Comparison of ENCODE assay signal across 26 cellular contexts in genomic region chr15:48914717-48915116, GRCh38. TPM values are rescaled to one million over a fixed set of nuclear protein-coding genes. Genes with fewer than 3 reads are reported as not detected.
DNase-seq lines count a peak whose midpoint lies in the region; ATAC-seq, FAIRE-seq and TF ChIP-seq lines count a peak whose summit lies in the region.
"Had no signal": no experiment of that assay in that cellular context is flagged by ENCODE, and none has a peak within 500 bp of the region (broad histone marks: within the 10 kb centered on the region; RNA-seq: fewer than 3 reads in every experiment).

No MANE protein-coding gene starts in this region.

- WGBS in H9 (ENCODE audit: extremely low coverage, insufficient read length, low lambda C conversion rate) = no CpG with 5 or more reads among the region's 3 CpGs
- WGBS in endodermal cell (ENCODE audit: insufficient coverage in 1 of 2, insufficient read length in 1 of 2), 2 experiments = 98 to 100% methylated on average over 1 to 3 of the region's 3 CpGs

- CTCF ChIA-PET in activated CD8-positive, alpha-beta memory T cell treated with anti-CD3 and anti-CD28 coated beads, Interleukin-2, amount 10 ng/mL, durations not matched to agents 7 days and 5 days (lab: Charles Lee) = interaction anchor here (1.3 to 2.0 kb wide), 3 partner anchors 9 to 51 kb away, joined by 3 to 6 read pairs (median 4); no protein-coding TSS in a partner anchor

- DNase-seq in H9 (no peak), NB4 (ENCODE audit: low read depth) (peak; percentile 43), SIG-M5 treated with dmso at 0.1 percent for 504 hours (lab: John Stamatoyannopoulos, UW; ENCODE audit: unreplicated experiment) (peak; percentile 42), endodermal cell (no peak), kidney (no peak), NCI-H187 (lab: John Stamatoyannopoulos, UW) (no peak), immature natural killer cell (no peak)
- DNase-seq in activated CD8-positive, alpha-beta memory T cell treated with anti-CD3 and anti-CD28 coated beads, Interleukin-2, amount 10 ng/mL, durations not matched to agents 7 days and 5 days = no peak
- DNase-seq: activated CD4-positive, alpha-beta T cell treated with anti-CD3 and anti-CD28 coated beads, Interleukin-2, amount 50 U/mL, for 4 hours; activated CD4-positive, CD25-positive, alpha-beta regulatory T cell; activated CD8-positive, alpha-beta memory T cell treated with anti-CD3 and anti-CD28 coated beads, Interleukin-2, amount 50 U/mL, for 4 hours; caudate nucleus; head of caudate nucleus; NCI-H1694 treated with DMSO at 0.1 percent for 48 hours; NCI-H526 treated with DMSO at 0.1 percent for 48 hours; sigmoid colon; stimulated activated naive CD8-positive, alpha-beta T cell treated with anti-CD3 and anti-CD28 coated beads, Interleukin-15, Interleukin-2, amounts not matched to agents 100 U/mL and 50 U/mL, for 24 hours; thyroid gland had no signal

- H3K79me1 ChIP-seq in H9 (ENCODE audit: insufficient read depth, low read depth, low read length, poor library complexity, severe bottlenecking) = no peaks in the 10 kb centered on the region

- H3K4me1 ChIP-seq in H9 (ENCODE audit: insufficient read depth, low read length) (no peaks in the 10 kb centered on the region), endodermal cell (ENCODE audit: control insufficient read depth, insufficient read depth, low read length) (no peaks in the 10 kb centered on the region), kidney (ENCODE audit: control insufficient read depth in 1 of 2, insufficient read depth in 1 of 2, low read depth in 1 of 2, low read length in 2 of 2) (no peaks in the 10 kb centered on the region)
- H3K4me1 ChIP-seq: prostate gland, thyroid gland had no signal

- H3K4me2 ChIP-seq in H9 (ENCODE audit: insufficient read depth, insufficient read length, low read length) = no peak overlapping the region

- no peak overlapping the region for H3K4me3 ChIP-seq in NB4 (ENCODE audit: low read depth, low read length)
- H3K4me3 ChIP-seq in endodermal cell (ENCODE audit: low read length) = no peak overlapping the region
- no peak overlapping the region for H3K4me3 ChIP-seq in kidney (ENCODE audit: low read length in 2 of 2)
- H3K4me3 ChIP-seq: prostate gland, sigmoid colon, SK-N-MC, thyroid gland had no signal

- peak; percentile 29; the same call in 2 of the 3 replicates for TF ChIP-seq CTCF in H9 (conservative IDR thresholded peaks at IDR 0.05)
- peak; percentile 6 for TF ChIP-seq CTCF in NB4 (IDR thresholded peaks at IDR 0.05; ENCODE audit: low read depth, low read length)
- peak; percentile 47 for TF ChIP-seq CTCF in endodermal cell (conservative IDR thresholded peaks at IDR 0.05)
- TF ChIP-seq CTCF in kidney (IDR thresholded peaks at IDR 0.05; ENCODE audit: borderline replicate concordance, extremely low read depth, insufficient read depth) = no peak

- no peak overlapping the region for H3K27ac Mint-ChIP-seq in H9
- H3K27ac Mint-ChIP-seq in endodermal cell = no peak overlapping the region
- no peak overlapping the region for H3K27ac Mint-ChIP-seq in activated CD8-positive, alpha-beta memory T cell treated with anti-CD3 and anti-CD28 coated beads, Interleukin-2, amount 10 ng/mL, durations not matched to agents 7 days and 5 days
- no peak overlapping the region for H3K27ac Mint-ChIP-seq in immature natural killer cell
- H3K27ac Mint-ChIP-seq: activated naive CD4-positive, alpha-beta T cell treated with anti-CD3 and anti-CD28 coated beads, Interleukin-2, amount 50 U/mL, for 72 hours; CD14-positive monocyte; IgD-negative memory B cell; memory B cell had no signal

- H3K4me1 Mint-ChIP-seq in H9 (peaks cover 0 to 7% of the 10 kb centered on the region in 2 experiments; a peak in 1 of 4 replicates), endodermal cell (peaks cover 7% of the 10 kb centered on the region), immature natural killer cell (no peaks in the 10 kb centered on the region)
- H3K4me1 Mint-ChIP-seq in activated CD8-positive, alpha-beta memory T cell treated with anti-CD3 and anti-CD28 coated beads, Interleukin-2, amount 10 ng/mL, durations not matched to agents 7 days and 5 days = no peaks in the 10 kb centered on the region
- H3K4me1 Mint-ChIP-seq: CD14-positive monocyte, memory B cell had no signal

- intact Hi-C loops in kidney (cut with DNase I) = no loop called here

- H4K5ac ChIP-seq in H9 (ENCODE audit: insufficient read length, low read depth, low read length) = no peak overlapping the region

- no peak overlapping the region for H4K8ac ChIP-seq in H9 (replicated peaks; ENCODE audit: insufficient read length, low read depth, low read length)

- H3K79me2 ChIP-seq in H9 (ENCODE audit: insufficient read depth, low read length) = no peaks in the 10 kb centered on the region

- H3K9me3 ChIP-seq in H9 (ENCODE audit: control insufficient read depth, low read depth, low read length) (no peaks in the 10 kb centered on the region), endodermal cell (ENCODE audit: control insufficient read depth, low read length) (no peaks in the 10 kb centered on the region), kidney (ENCODE audit: control insufficient read depth in 1 of 2, low read length in 2 of 2) (no peaks in the 10 kb centered on the region)
- H3K9me3 ChIP-seq: prostate gland, sigmoid colon, thyroid gland had no signal

- H3K27me3 Mint-ChIP-seq in H9 (ENCODE audit: low read depth) = no peaks in the 10 kb centered on the region
- peaks cover 4% of the 10 kb centered on the region for H3K27me3 Mint-ChIP-seq in endodermal cell (ENCODE audit: insufficient read depth)
- H3K27me3 Mint-ChIP-seq in activated CD8-positive, alpha-beta memory T cell treated with anti-CD3 and anti-CD28 coated beads, Interleukin-2, amount 10 ng/mL, durations not matched to agents 7 days and 5 days = peaks cover 45% of the 10 kb centered on the region
- peaks cover 5 to 11% (median 10%) of the 10 kb centered on the region in 3 donors for H3K27me3 Mint-ChIP-seq in immature natural killer cell (ENCODE audit: low read depth in 3 of 3)

- H3K27ac ChIP-seq in H9 (ENCODE audit: insufficient read length, low read depth, low read length) = no peak overlapping the region
- H3K27ac ChIP-seq in endodermal cell (ENCODE audit: low read depth, low read length) = no peak overlapping the region
- H3K27ac ChIP-seq in kidney (ENCODE audit: low read depth in 2 of 2, low read length in 2 of 2) = no peak overlapping the region
- H3K27ac ChIP-seq: prostate gland, sigmoid colon, SK-N-MC, thyroid gland had no signal

- H3K36me3 ChIP-seq in endodermal cell (ENCODE audit: control insufficient read depth, insufficient read depth, low read length) = no peaks in the 10 kb centered on the region
- H3K36me3 ChIP-seq in kidney (ENCODE audit: control insufficient read depth in 1 of 2, insufficient read depth in 2 of 2, low read length in 2 of 2) = no peaks in the 10 kb centered on the region
- H3K36me3 ChIP-seq: prostate gland, sigmoid colon, thyroid gland had no signal

- no peaks in the 10 kb centered on the region for H3K23me2 ChIP-seq in H9 (ENCODE audit: insufficient read length, low read depth, low read length, poor library complexity, severe bottlenecking)

- H2BK120ac ChIP-seq in H9 (ENCODE audit: low read depth, low read length, poor library complexity, severe bottlenecking) = no peak overlapping the region

- H2AFZ ChIP-seq in H9 (ENCODE audit: low read length) = no peak overlapping the region

- H3K9me3 Mint-ChIP-seq in H9 = no peaks in the 10 kb centered on the region
- H3K9me3 Mint-ChIP-seq in endodermal cell = no peaks in the 10 kb centered on the region
- peaks cover 3% of the 10 kb centered on the region for H3K9me3 Mint-ChIP-seq in activated CD8-positive, alpha-beta memory T cell treated with anti-CD3 and anti-CD28 coated beads, Interleukin-2, amount 10 ng/mL, durations not matched to agents 7 days and 5 days (ENCODE audit: low read depth)
- no peaks in the 10 kb centered on the region for H3K9me3 Mint-ChIP-seq in immature natural killer cell
- H3K9me3 Mint-ChIP-seq: memory B cell had no signal

- no peaks in the 10 kb centered on the region for H3K27me3 ChIP-seq in H9 (ENCODE audit: insufficient read depth, low read length)
- no peaks in the 10 kb centered on the region for H3K27me3 ChIP-seq in endodermal cell (ENCODE audit: control insufficient read depth, insufficient read depth, low read length, poor library complexity, severe bottlenecking)
- H3K27me3 ChIP-seq: sigmoid colon, thyroid gland had no signal

- H2BK15ac ChIP-seq in H9 (ENCODE audit: low read depth, low read length) = no peak overlapping the region

- H2BK12ac ChIP-seq in H9 (ENCODE audit: insufficient read length, low read depth, low read length) = no peak overlapping the region

- no peak overlapping the region for H2AK5ac ChIP-seq in H9 (ENCODE audit: insufficient read length, low read length)

- H3K36me3 Mint-ChIP-seq in H9 (ENCODE audit: insufficient read depth in 1 of 3, low read depth in 3 of 3) (no peaks in the 10 kb centered on the region), endodermal cell (ENCODE audit: low read depth) (no peaks in the 10 kb centered on the region), immature natural killer cell (peaks cover 0 to 8% (median 0%) of the 10 kb centered on the region in 3 donors)
- peaks cover 7% of the 10 kb centered on the region for H3K36me3 Mint-ChIP-seq in activated CD8-positive, alpha-beta memory T cell treated with anti-CD3 and anti-CD28 coated beads, Interleukin-2, amount 10 ng/mL, durations not matched to agents 7 days and 5 days
- H3K36me3 Mint-ChIP-seq: CD14-positive monocyte, memory B cell had no signal

- no peak for FAIRE-seq in kidney (lab: Jason Lieb, UNC)
- FAIRE-seq: astrocyte, RCC 7860 had no signal

- H4K20me1 ChIP-seq in H9 (ENCODE audit: control insufficient read depth, insufficient read depth, insufficient read length) = no peaks in the 10 kb centered on the region

- no peak overlapping the region for H2BK20ac ChIP-seq in H9 (ENCODE audit: low read depth, low read length, poor library complexity, severe bottlenecking)

- H4K91ac ChIP-seq in H9 (ENCODE audit: insufficient read length, low read depth, low read length) = no peak overlapping the region

- no peak overlapping the region for H3K23ac ChIP-seq in H9 (ENCODE audit: insufficient read length, low read depth, low read length)

- H3K14ac ChIP-seq in H9 (ENCODE audit: insufficient read depth, low read length) = no peak overlapping the region

- H3K18ac ChIP-seq in H9 (ENCODE audit: insufficient read length, low read depth, low read length) = no peak overlapping the region

- H3T11ph ChIP-seq in H9 (ENCODE audit: low read length) = no peak overlapping the region

- no peak overlapping the region for H3K4me3 Mint-ChIP-seq in H9
- no peak overlapping the region for H3K4me3 Mint-ChIP-seq in endodermal cell
- no peak overlapping the region for H3K4me3 Mint-ChIP-seq in activated CD8-positive, alpha-beta memory T cell treated with anti-CD3 and anti-CD28 coated beads, Interleukin-2, amount 10 ng/mL, durations not matched to agents 7 days and 5 days
- no peak overlapping the region for H3K4me3 Mint-ChIP-seq in immature natural killer cell
- H3K4me3 Mint-ChIP-seq: CD14-positive monocyte, IgD-negative memory B cell, memory B cell had no signal

- no peak for ATAC-seq in activated CD8-positive, alpha-beta memory T cell treated with anti-CD3 and anti-CD28 coated beads, Interleukin-2, amount 10 ng/mL, durations not matched to agents 7 days and 5 days
- ATAC-seq: activated naive CD4-positive, alpha-beta T cell treated with anti-CD3 and anti-CD28 coated beads, Interleukin-2, amount 50 U/mL, for 72 hours; stimulated activated naive CD8-positive, alpha-beta T cell treated with anti-CD3 and anti-CD28 coated beads, Interleukin-15, Interleukin-2, amounts not matched to agents 100 U/mL and 50 U/mL, for 24 hours had no signal

- H2BK5ac ChIP-seq in H9 (ENCODE audit: insufficient read length, low read length) = no peak overlapping the region

- H3K9ac ChIP-seq in H9 (ENCODE audit: extremely low read depth, insufficient read length, low read length) (no peak overlapping the region), endodermal cell (ENCODE audit: extremely low read depth, low read length, poor library complexity, severe bottlenecking) (no peak overlapping the region), kidney (ENCODE audit: low read length in 2 of 2) (no peak overlapping the region)

- no peak for TF ChIP-seq POLR2A in NB4 (IDR thresholded peaks at IDR 0.05; ENCODE audit: extremely low read depth, insufficient read length)

- no peak overlapping the region for H3K56ac ChIP-seq in H9 (ENCODE audit: insufficient read length, low read depth, low read length)

- H3K4ac ChIP-seq in H9 (ENCODE audit: low read depth, low read length) = no peak overlapping the region

RNA-seq across cellular contexts. Expression of gene EID1, which starts 36.8 kb away (rescaled TPM):
- total RNA-seq in H9 (2021) (112 and 113 TPM in 2 replicates), endodermal cell (100 to 1,000 TPM; 108 to 119 TPM), kidney (119 TPM)
- polyA plus RNA-seq in endodermal cell (2013, experiment 1 of 2) = 238 TPM
- 221 TPM for polyA plus RNA-seq in endodermal cell (2013, experiment 2 of 2)
- 100 to 1,000 TPM; 100 to 133 TPM for total RNA-seq in activated CD8-positive, alpha-beta memory T cell treated with anti-CD3 and anti-CD28 coated beads, Interleukin-2, amount 10 ng/mL, durations not matched to agents 7 days and 5 days
- polyA plus RNA-seq in kidney (ENCODE audit: insufficient read depth, low read depth, low replicate concordance) (123 TPM), immature natural killer cell (100 to 1,000 TPM; 189 to 227 (median 198) TPM)

RNA-seq across cellular contexts. Expression of gene SHC4, which starts 49.0 kb away (rescaled TPM):
- total RNA-seq in H9 (2021) (0.26 and 0.55 TPM in 2 replicates), endodermal cell (under 1 TPM; 0.29 to 0.58 TPM), kidney (0.50 TPM)
- polyA plus RNA-seq in endodermal cell (2013, experiment 1 of 2) = 1.8 TPM
- 1.5 TPM for polyA plus RNA-seq in endodermal cell (2013, experiment 2 of 2)
- total RNA-seq in activated CD8-positive, alpha-beta memory T cell treated with anti-CD3 and anti-CD28 coated beads, Interleukin-2, amount 10 ng/mL, durations not matched to agents 7 days and 5 days = 1 to 10 TPM; 3.0 to 9.8 TPM
- polyA plus RNA-seq in kidney (ENCODE audit: insufficient read depth, low read depth, low replicate concordance) (0.47 TPM), immature natural killer cell (under 1 TPM in 2 of 3 donors, not detected in 1; 0.10 to 0.19 TPM)
- polyA plus RNA-seq: CD14-positive monocyte, IgD-negative memory B cell had no signal

Comparison
In these comparisons a context has a peak if more than half of its experiments do, and no peak if none do; other contexts are left out.
1. DNase-seq: peak in NB4 (single experiment) and SIG-M5 treated with dmso at 0.1 percent for 504 hours (single experiment); none in H9 (single experiment), endodermal cell (single experiment), activated CD8-positive, alpha-beta memory T cell treated with anti-CD3 and anti-CD28 coated beads, Interleukin-2, amount 10 ng/mL, durations not matched to agents 7 days and 5 days (single experiment), kidney (single experiment), NCI-H187 (0 of 2) and immature natural killer cell (0 of 3).